Comparison of ENCODE assay signal across 1 cellular context in the genomic region with DNA sequence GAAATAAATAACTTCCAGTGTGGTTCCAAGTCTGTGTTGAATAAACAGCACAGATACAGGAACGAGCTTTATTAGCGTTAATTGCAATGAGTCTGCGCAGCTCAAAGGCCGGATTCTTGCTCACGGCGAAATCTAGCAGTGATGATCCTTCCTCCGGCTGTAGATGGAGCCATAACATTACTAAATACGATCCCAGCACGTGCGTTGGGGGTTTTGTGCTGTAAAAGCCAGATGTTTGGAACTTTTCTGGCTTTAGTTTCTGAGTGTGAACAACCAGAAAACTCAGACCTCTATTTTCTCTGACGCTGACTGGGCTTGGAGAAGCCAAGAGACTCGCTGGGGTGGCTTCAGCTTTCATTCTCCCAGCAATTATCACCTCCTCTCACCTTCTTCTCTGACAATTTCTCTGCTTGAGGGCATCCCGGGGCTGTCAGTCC.
TF ChIP-seq lines count a peak whose summit lies in the region.

No MANE protein-coding gene starts in this region.

TF ChIP-seq in K562, 482 proteins besides CTCF, POLR2A, EP300 and RAD21 (continued from another document):
- TF ChIP-seq, protein P1, sequence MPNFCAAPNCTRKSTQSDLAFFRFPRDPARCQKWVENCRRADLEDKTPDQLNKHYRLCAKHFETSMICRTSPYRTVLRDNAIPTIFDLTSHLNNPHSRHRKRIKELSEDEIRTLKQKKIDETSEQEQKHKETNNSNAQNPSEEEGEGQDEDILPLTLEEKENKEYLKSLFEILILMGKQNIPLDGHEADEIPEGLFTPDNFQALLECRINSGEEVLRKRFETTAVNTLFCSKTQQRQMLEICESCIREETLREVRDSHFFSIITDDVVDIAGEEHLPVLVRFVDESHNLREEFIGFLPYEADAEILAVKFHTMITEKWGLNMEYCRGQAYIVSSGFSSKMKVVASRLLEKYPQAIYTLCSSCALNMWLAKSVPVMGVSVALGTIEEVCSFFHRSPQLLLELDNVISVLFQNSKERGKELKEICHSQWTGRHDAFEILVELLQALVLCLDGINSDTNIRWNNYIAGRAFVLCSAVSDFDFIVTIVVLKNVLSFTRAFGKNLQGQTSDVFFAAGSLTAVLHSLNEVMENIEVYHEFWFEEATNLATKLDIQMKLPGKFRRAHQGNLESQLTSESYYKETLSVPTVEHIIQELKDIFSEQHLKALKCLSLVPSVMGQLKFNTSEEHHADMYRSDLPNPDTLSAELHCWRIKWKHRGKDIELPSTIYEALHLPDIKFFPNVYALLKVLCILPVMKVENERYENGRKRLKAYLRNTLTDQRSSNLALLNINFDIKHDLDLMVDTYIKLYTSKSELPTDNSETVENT (CRISPR knock-in tag; IDR thresholded peaks at IDR 0.05): no peak
- TF ChIP-seq HDAC2 (IDR thresholded peaks at IDR 0.05) (no peak), CREM (IDR thresholded peaks at IDR 0.05; ENCODE audit: low read depth) (peak; percentile 31; the same call in 1 of the 2 replicates), PRMT5 (CRISPR knock-in tag; IDR thresholded peaks at IDR 0.05) (no peak), BHLHE40 (IDR thresholded peaks at IDR 0.05; ENCODE audit: low read length) (peak; percentile 98), NRF1 (conservative IDR thresholded peaks at IDR 0.05 in 1 of 2, IDR thresholded peaks at IDR 0.05 in 1 of 2) (peak; percentile 89 to 91), TCFL5 (CRISPR knock-in tag; conservative IDR thresholded peaks at IDR 0.05) (no peak), SMC3 (conservative IDR thresholded peaks at IDR 0.05; ENCODE audit: insufficient read depth, low read depth, low read length) (peak; percentile 23; the same call in 1 of the 2 replicates), MYC (IDR thresholded peaks at IDR 0.05; ENCODE audit: low read depth, low read length) (peak; percentile 88), MYC (CRISPR knock-in tag; IDR thresholded peaks at IDR 0.05; ENCODE audit: borderline replicate concordance, low read depth) (no peak), STAG1 (CRISPR knock-in tag; IDR thresholded peaks at IDR 0.05; ENCODE audit: borderline replicate concordance) (peak; percentile 42; the same call in 1 of the 2 replicates), L3MBTL2 (IDR thresholded peaks at IDR 0.05) (peak; percentile 90)
- TF ChIP-seq, protein P2, sequence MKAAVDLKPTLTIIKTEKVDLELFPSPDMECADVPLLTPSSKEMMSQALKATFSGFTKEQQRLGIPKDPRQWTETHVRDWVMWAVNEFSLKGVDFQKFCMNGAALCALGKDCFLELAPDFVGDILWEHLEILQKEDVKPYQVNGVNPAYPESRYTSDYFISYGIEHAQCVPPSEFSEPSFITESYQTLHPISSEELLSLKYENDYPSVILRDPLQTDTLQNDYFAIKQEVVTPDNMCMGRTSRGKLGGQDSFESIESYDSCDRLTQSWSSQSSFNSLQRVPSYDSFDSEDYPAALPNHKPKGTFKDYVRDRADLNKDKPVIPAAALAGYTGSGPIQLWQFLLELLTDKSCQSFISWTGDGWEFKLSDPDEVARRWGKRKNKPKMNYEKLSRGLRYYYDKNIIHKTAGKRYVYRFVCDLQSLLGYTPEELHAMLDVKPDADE (conservative IDR thresholded peaks at IDR 0.05; ENCODE audit: control insufficient read depth, low read depth, low read length): no peak
- TF ChIP-seq, protein P3, sequence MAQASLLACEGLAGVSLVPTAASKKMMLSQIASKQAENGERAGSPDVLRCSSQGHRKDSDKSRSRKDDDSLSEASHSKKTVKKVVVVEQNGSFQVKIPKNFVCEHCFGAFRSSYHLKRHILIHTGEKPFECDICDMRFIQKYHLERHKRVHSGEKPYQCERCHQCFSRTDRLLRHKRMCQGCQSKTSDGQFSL (CRISPR knock-in tag; IDR thresholded peaks at IDR 0.05): peak; percentile 47; the same call in 1 of the 2 replicates
- TF ChIP-seq, protein P3 (tag; IDR thresholded peaks at IDR 0.05): no peak
- TF ChIP-seq, protein P4, sequence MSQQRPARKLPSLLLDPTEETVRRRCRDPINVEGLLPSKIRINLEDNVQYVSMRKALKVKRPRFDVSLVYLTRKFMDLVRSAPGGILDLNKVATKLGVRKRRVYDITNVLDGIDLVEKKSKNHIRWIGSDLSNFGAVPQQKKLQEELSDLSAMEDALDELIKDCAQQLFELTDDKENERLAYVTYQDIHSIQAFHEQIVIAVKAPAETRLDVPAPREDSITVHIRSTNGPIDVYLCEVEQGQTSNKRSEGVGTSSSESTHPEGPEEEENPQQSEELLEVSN (IDR thresholded peaks at IDR 0.05; ENCODE audit: borderline replicate concordance in 1 of 2, extremely low read depth in 1 of 2, insufficient read depth in 1 of 2, insufficient read length in 1 of 2, low read depth in 1 of 2, low read length in 1 of 2, poor library complexity in 1 of 2, severe bottlenecking in 1 of 2): peak in 1 of 2 experiments; percentile 37
- TF ChIP-seq, protein P5, sequence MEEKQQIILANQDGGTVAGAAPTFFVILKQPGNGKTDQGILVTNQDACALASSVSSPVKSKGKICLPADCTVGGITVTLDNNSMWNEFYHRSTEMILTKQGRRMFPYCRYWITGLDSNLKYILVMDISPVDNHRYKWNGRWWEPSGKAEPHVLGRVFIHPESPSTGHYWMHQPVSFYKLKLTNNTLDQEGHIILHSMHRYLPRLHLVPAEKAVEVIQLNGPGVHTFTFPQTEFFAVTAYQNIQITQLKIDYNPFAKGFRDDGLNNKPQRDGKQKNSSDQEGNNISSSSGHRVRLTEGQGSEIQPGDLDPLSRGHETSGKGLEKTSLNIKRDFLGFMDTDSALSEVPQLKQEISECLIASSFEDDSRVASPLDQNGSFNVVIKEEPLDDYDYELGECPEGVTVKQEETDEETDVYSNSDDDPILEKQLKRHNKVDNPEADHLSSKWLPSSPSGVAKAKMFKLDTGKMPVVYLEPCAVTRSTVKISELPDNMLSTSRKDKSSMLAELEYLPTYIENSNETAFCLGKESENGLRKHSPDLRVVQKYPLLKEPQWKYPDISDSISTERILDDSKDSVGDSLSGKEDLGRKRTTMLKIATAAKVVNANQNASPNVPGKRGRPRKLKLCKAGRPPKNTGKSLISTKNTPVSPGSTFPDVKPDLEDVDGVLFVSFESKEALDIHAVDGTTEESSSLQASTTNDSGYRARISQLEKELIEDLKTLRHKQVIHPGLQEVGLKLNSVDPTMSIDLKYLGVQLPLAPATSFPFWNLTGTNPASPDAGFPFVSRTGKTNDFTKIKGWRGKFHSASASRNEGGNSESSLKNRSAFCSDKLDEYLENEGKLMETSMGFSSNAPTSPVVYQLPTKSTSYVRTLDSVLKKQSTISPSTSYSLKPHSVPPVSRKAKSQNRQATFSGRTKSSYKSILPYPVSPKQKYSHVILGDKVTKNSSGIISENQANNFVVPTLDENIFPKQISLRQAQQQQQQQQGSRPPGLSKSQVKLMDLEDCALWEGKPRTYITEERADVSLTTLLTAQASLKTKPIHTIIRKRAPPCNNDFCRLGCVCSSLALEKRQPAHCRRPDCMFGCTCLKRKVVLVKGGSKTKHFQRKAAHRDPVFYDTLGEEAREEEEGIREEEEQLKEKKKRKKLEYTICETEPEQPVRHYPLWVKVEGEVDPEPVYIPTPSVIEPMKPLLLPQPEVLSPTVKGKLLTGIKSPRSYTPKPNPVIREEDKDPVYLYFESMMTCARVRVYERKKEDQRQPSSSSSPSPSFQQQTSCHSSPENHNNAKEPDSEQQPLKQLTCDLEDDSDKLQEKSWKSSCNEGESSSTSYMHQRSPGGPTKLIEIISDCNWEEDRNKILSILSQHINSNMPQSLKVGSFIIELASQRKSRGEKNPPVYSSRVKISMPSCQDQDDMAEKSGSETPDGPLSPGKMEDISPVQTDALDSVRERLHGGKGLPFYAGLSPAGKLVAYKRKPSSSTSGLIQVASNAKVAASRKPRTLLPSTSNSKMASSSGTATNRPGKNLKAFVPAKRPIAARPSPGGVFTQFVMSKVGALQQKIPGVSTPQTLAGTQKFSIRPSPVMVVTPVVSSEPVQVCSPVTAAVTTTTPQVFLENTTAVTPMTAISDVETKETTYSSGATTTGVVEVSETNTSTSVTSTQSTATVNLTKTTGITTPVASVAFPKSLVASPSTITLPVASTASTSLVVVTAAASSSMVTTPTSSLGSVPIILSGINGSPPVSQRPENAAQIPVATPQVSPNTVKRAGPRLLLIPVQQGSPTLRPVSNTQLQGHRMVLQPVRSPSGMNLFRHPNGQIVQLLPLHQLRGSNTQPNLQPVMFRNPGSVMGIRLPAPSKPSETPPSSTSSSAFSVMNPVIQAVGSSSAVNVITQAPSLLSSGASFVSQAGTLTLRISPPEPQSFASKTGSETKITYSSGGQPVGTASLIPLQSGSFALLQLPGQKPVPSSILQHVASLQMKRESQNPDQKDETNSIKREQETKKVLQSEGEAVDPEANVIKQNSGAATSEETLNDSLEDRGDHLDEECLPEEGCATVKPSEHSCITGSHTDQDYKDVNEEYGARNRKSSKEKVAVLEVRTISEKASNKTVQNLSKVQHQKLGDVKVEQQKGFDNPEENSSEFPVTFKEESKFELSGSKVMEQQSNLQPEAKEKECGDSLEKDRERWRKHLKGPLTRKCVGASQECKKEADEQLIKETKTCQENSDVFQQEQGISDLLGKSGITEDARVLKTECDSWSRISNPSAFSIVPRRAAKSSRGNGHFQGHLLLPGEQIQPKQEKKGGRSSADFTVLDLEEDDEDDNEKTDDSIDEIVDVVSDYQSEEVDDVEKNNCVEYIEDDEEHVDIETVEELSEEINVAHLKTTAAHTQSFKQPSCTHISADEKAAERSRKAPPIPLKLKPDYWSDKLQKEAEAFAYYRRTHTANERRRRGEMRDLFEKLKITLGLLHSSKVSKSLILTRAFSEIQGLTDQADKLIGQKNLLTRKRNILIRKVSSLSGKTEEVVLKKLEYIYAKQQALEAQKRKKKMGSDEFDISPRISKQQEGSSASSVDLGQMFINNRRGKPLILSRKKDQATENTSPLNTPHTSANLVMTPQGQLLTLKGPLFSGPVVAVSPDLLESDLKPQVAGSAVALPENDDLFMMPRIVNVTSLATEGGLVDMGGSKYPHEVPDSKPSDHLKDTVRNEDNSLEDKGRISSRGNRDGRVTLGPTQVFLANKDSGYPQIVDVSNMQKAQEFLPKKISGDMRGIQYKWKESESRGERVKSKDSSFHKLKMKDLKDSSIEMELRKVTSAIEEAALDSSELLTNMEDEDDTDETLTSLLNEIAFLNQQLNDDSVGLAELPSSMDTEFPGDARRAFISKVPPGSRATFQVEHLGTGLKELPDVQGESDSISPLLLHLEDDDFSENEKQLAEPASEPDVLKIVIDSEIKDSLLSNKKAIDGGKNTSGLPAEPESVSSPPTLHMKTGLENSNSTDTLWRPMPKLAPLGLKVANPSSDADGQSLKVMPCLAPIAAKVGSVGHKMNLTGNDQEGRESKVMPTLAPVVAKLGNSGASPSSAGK (IDR thresholded peaks at IDR 0.05): peak; percentile 71
- TF ChIP-seq, protein P6, sequence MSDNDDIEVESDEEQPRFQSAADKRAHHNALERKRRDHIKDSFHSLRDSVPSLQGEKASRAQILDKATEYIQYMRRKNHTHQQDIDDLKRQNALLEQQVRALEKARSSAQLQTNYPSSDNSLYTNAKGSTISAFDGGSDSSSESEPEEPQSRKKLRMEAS (CRISPR knock-in tag; IDR thresholded peaks at IDR 0.05): peak; percentile 52
- TF ChIP-seq, protein P7, sequence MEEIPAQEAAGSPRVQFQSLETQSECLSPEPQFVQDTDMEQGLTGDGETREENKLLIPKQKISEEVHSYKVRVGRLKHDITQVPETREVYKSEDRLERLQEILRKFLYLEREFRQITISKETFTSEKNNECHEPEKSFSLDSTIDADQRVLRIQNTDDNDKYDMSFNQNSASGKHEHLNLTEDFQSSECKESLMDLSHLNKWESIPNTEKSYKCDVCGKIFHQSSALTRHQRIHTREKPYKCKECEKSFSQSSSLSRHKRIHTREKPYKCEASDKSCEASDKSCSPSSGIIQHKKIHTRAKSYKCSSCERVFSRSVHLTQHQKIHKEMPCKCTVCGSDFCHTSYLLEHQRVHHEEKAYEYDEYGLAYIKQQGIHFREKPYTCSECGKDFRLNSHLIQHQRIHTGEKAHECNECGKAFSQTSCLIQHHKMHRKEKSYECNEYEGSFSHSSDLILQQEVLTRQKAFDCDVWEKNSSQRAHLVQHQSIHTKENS (CRISPR knock-in tag; IDR thresholded peaks at IDR 0.05): no peak
- TF ChIP-seq, protein P8, sequence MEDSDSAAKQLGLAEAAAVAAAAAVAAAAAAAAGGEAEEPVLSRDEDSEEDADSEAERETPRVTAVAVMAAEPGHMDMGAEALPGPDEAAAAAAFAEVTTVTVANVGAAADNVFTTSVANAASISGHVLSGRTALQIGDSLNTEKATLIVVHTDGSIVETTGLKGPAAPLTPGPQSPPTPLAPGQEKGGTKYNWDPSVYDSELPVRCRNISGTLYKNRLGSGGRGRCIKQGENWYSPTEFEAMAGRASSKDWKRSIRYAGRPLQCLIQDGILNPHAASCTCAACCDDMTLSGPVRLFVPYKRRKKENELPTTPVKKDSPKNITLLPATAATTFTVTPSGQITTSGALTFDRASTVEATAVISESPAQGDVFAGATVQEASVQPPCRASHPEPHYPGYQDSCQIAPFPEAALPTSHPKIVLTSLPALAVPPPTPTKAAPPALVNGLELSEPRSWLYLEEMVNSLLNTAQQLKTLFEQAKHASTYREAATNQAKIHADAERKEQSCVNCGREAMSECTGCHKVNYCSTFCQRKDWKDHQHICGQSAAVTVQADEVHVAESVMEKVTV (CRISPR knock-in tag; IDR thresholded peaks at IDR 0.05): peak; percentile 36; the same call in 1 of the 2 replicates
